ENCODE assay signal across 20 cellular contexts in genomic region chr10:101478956-101479355, GRCh38.
A peak's percentile ranks its signal among the peaks of the same experiment; 100 is the strongest.
DNase-seq lines count a peak whose midpoint lies in the region; ATAC-seq lines count a peak whose summit lies in the region.
"Had no signal": no experiment of that assay in that cellular context is flagged by ENCODE, and none has a peak within 500 bp of the region (broad histone marks: within the 10 kb centered on the region; RNA-seq: fewer than 3 reads in every experiment).

No MANE protein-coding gene starts in this region.

- H3K27ac ChIP-seq in GM23248: no peak overlapping the region
- H3K27ac ChIP-seq: 22Rv1, A549, C4-2B had no signal

- no peak overlapping the region for H3K9ac ChIP-seq in GM23248

- no peaks in the 10 kb centered on the region for H3K27me3 ChIP-seq in GM23248 (replicated peaks; ENCODE audit: insufficient read depth)

- no peaks in the 10 kb centered on the region for H3K9me3 ChIP-seq in GM23248 (ENCODE audit: low read depth)
- H3K9me3 ChIP-seq: A549 had no signal

- no peaks in the 10 kb centered on the region for H4K20me1 ChIP-seq in GM23248 (ENCODE audit: insufficient read depth)

- DNase-seq in NCI-H1694 treated with DMSO at 0.1 percent for 48 hours (lab: John Stamatoyannopoulos, UW): peak; percentile 6
- DNase-seq in NCI-H1694 (lab: John Stamatoyannopoulos, UW): no peak
- DNase-seq in kidney tubule cell (ENCODE audit: low spot score): peak; percentile 9
- no peak for DNase-seq in GM23248
- DNase-seq in amygdala (lab: John Stamatoyannopoulos, UW): no peak
- DNase-seq: AML-193; Calu3; CD4-positive, alpha-beta memory T cell; DMS79 treated with DMSO at 0.1 percent for 48 hours; GF-D8; GOT3; H7; HFFc6; KG1 had no signal

- no peaks in the 10 kb centered on the region for H3K79me2 ChIP-seq in GM23248 (ENCODE audit: insufficient read depth)

- no peak overlapping the region for H3K4me3 ChIP-seq in GM23248
- H3K4me3 ChIP-seq: A549 had no signal

- no peak overlapping the region for H2AFZ ChIP-seq in GM23248

- in situ Hi-C loops in GM23248 (cut with MboI): no loop called here

- 0 out of 2 replicates have a peak, but pooled peaks cover 3% of the 10 kb centered on the region for H3K36me3 ChIP-seq in GM23248 (ENCODE audit: low read depth)

- ATAC-seq in HG02678 (IDR thresholded peaks at IDR 0.05; ENCODE audit: unreplicated experiment): peak; percentile 44
- no peak for ATAC-seq in GM19467 (IDR thresholded peaks at IDR 0.05; ENCODE audit: unreplicated experiment)
- ATAC-seq: A549, HCT116 had no signal

- H3F3A ChIP-seq in GM23248 (ENCODE audit: insufficient read depth): no peaks in the 10 kb centered on the region

- no peaks in the 10 kb centered on the region for H3K4me1 ChIP-seq in GM23248 (ENCODE audit: insufficient read depth)
- H3K4me1 ChIP-seq: A549 had no signal

- no peaks in the 10 kb centered on the region for H3K9me2 ChIP-seq in GM23248 (ENCODE audit: insufficient read depth)

- H3K4me2 ChIP-seq in GM23248 (ENCODE audit: unreplicated experiment): no peak overlapping the region
- H3K4me2 ChIP-seq: A549 had no signal

- WGBS in GM23248 (ENCODE audit: low coverage in 1 of 2, low lambda C conversion rate in 2 of 2, missing lambda C conversion rate in 2 of 2), 2 experiments: 100% methylated on average over 1 of the region's 1 CpG

Comparison
In these comparisons a context has a peak if more than half of its experiments do, and no peak if none do; other contexts are left out.
1. DNase-seq: peak in NCI-H1694 treated with DMSO at 0.1 percent for 48 hours (single experiment) and kidney tubule cell (single experiment); none in NCI-H1694 (single experiment), GM23248 (single experiment) and amygdala (0 of 56).